ENCODE assay signal across 20 cellular contexts in genomic region chr3:124174910-124175874, GRCh38.
DNase-seq lines count a peak whose midpoint lies in the region; ATAC-seq and TF ChIP-seq lines count a peak whose summit lies in the region.
"Had no signal": no experiment of that assay in that cellular context is flagged by ENCODE, and none has a peak within 500 bp of the region (broad histone marks: within the 10 kb centered on the region; RNA-seq: fewer than 3 reads in every experiment).

No MANE protein-coding gene starts in this region.

- H3K27ac ChIP-seq in uterus, result peak overlapping the region; percentile 0 to 50
- H3K27ac ChIP-seq in dorsolateral prefrontal cortex, result no peak overlapping the region
- H3K27ac ChIP-seq: pancreas had no signal

- peak; percentile 32; the same call in 2 of the 3 replicates for ATAC-seq in SK-N-SH treated with all-trans-retinoic acid at 6 μM for 48 hours
- ATAC-seq: activated T-cell treated with anti-CD3 and anti-CD28 coated beads, Interleukin-2, amount 50 U/mL, for 4 hours; naive thymus-derived CD4-positive, alpha-beta T cell; pancreas; sciatic nerve had no signal

- H3K27me3 ChIP-seq in uterus, result no peaks in the 10 kb centered on the region
- no peaks in the 10 kb centered on the region for H3K27me3 ChIP-seq in dorsolateral prefrontal cortex
- H3K27me3 ChIP-seq in MG63, result no peaks in the 10 kb centered on the region; the same call in 1 of the 2 replicates
- H3K27me3 ChIP-seq: pancreas had no signal

- H3K9me3 ChIP-seq in uterus (no peaks in the 10 kb centered on the region), MG63 (no peaks in the 10 kb centered on the region)
- H3K9me3 ChIP-seq: pancreas had no signal

- intact Hi-C loops in uterus (cut with DNase I; ENCODE audit: low total_unique reads), result no loop called here
- intact Hi-C loops in dorsolateral prefrontal cortex (cut with DNase I), result no loop called here

- no peak overlapping the region for H3K4me3 ChIP-seq in uterus
- H3K4me3 ChIP-seq in dorsolateral prefrontal cortex, result no peak overlapping the region
- no peak overlapping the region for H3K4me3 ChIP-seq in MG63
- H3K4me3 ChIP-seq: pancreas had no signal

- TF ChIP-seq CTCF in uterus (IDR thresholded peaks at IDR 0.05), result no peak
- TF ChIP-seq CTCF in dorsolateral prefrontal cortex (IDR thresholded peaks at IDR 0.05 in 54 of 56, conservative IDR thresholded peaks at IDR 0.05 in 2 of 56; ENCODE audit: low read depth in 1 of 56, partially characterized antibody in 56 of 56), result no peak

- no peak for TF ChIP-seq POLR2A in uterus (IDR thresholded peaks at IDR 0.05)

- H3K4me1 ChIP-seq in uterus, result peaks cover 0 to 7% of the 10 kb centered on the region in 2 donors

- no peaks in the 10 kb centered on the region for H3K36me3 ChIP-seq in uterus
- H3K36me3 ChIP-seq in MG63, result no peaks in the 10 kb centered on the region
- H3K36me3 ChIP-seq: pancreas had no signal

- DNase-seq in NCI-H2196 (lab: John Stamatoyannopoulos, UW; ENCODE audit: unreplicated experiment), result peak; percentile 86
- DNase-seq in NCI-H2196 treated with DMSO at 0.1 percent for 48 hours (lab: John Stamatoyannopoulos, UW; ENCODE audit: unreplicated experiment), result no peak
- DNase-seq in NCI-H345 (lab: John Stamatoyannopoulos, UW), result peak; percentile 58
- no peak for DNase-seq in uterus
- DNase-seq in dorsolateral prefrontal cortex, result no peak
- no peak for DNase-seq in MG63
- no peak for DNase-seq in hippocampal formation (lab: John Stamatoyannopoulos, UW)
- DNase-seq: activated CD4-positive, alpha-beta T cell treated with anti-CD3 and anti-CD28 coated beads for 1 hour; activated naive CD4-positive, alpha-beta T cell treated with anti-CD3 and anti-CD28 coated beads, Interleukin-2, amount 50 U/mL, for 16 hours; activated T-cell treated with anti-CD3 and anti-CD28 coated beads, Interleukin-2, amount 50 U/mL, for 4 hours; DND-41; GOT3; mesenchymal stem cell; MM.1S; naive thymus-derived CD4-positive, alpha-beta T cell; RPMI8226; stimulated activated CD4-positive, alpha-beta T cell treated with anti-CD3 and anti-CD28 coated beads, Interleukin-15, amount 100 ng/mL, for 24 hours had no signal

TF ChIP-seq in SK-N-SH treated with all-trans-retinoic acid at 6 μM for 48 hours, 23 proteins besides CTCF, POLR2A, EP300 and RAD21:
- TF ChIP-seq CREB5 (CRISPR knock-in tag; IDR thresholded peaks at IDR 0.05; ENCODE audit: low read depth) (no peak), ZFP30 (CRISPR knock-in tag; IDR thresholded peaks at IDR 0.05) (no peak), CSDC2 (CRISPR knock-in tag; IDR thresholded peaks at IDR 0.05) (no peak), POU6F1 (CRISPR knock-in tag; IDR thresholded peaks at IDR 0.05; ENCODE audit: borderline replicate concordance, low read depth) (no peak), ZNF70 (CRISPR knock-in tag; IDR thresholded peaks at IDR 0.05) (no peak), SNAI2 (CRISPR knock-in tag; IDR thresholded peaks at IDR 0.05) (no peak), ZC3H10 (CRISPR knock-in tag; IDR thresholded peaks at IDR 0.05) (no peak), TCF4 (CRISPR knock-in tag; IDR thresholded peaks at IDR 0.05; ENCODE audit: borderline replicate concordance) (no peak), ARNTL (CRISPR knock-in tag; IDR thresholded peaks at IDR 0.05; ENCODE audit: borderline replicate concordance, low read depth) (no peak), CSRNP3 (CRISPR knock-in tag; IDR thresholded peaks at IDR 0.05) (no peak), ZNF8 (CRISPR knock-in tag; IDR thresholded peaks at IDR 0.05) (no peak)

Comparison
In these comparisons a context has a peak if more than half of its experiments do, and no peak if none do; other contexts are left out.
1. DNase-seq: peak in NCI-H2196 (single experiment) and NCI-H345 (single experiment); none in NCI-H2196 treated with DMSO at 0.1 percent for 48 hours (single experiment), uterus (0 of 2), dorsolateral prefrontal cortex (0 of 10), MG63 (single experiment) and hippocampal formation (0 of 2).
2. H3K27ac ChIP-seq: peak in uterus (2 of 2); none in dorsolateral prefrontal cortex (0 of 59).